ENCODE assay signal across 12 cellular contexts in genomic region chr18:22345733-22346132, GRCh38.
DNase-seq lines count a peak whose midpoint lies in the region; ATAC-seq and TF ChIP-seq lines count a peak whose summit lies in the region.
"Had no signal": no experiment of that assay in that cellular context is flagged by ENCODE, and none has a peak within 500 bp of the region (broad histone marks: within the 10 kb centered on the region; RNA-seq: fewer than 3 reads in every experiment).

No MANE protein-coding gene starts in this region.

- no peaks in the 10 kb centered on the region for H3K27me3 ChIP-seq in left ventricle myocardium inferior (ENCODE audit: low read depth)
- H3K27me3 ChIP-seq in adrenal gland, result no peaks in the 10 kb centered on the region
- peaks cover 23% of the 10 kb centered on the region for H3K27me3 ChIP-seq in transverse colon

- TF ChIP-seq POLR2A in adrenal gland (IDR thresholded peaks at IDR 0.05) (peak in 1 of 2 donors; percentile 40), transverse colon (IDR thresholded peaks at IDR 0.05) (no peak)

- intact Hi-C loops in left ventricle myocardium inferior (cut with micrococcal nuclease), result loop anchor here (10.0 kb wide), 1 partner anchor 161 kb away; no protein-coding TSS in a partner anchor
- intact Hi-C loops in Right ventricle myocardium superior (cut with DNase I), result loop anchor here (2.0 to 5.0 kb wide), 3 partner anchors 78 to 213 kb away; partner anchors contain the start of gene GATA6
- intact Hi-C loops in adrenal gland (cut with DNase I), result loop anchor here (5.0 to 10.0 kb wide), 3 partner anchors 171 to 212 kb away; no protein-coding TSS in a partner anchor
- intact Hi-C loops in transverse colon (cut with DNase I; ENCODE audit: low total_unique reads), result loop anchor here (2.0 kb wide), 1 partner anchor 77 kb away; no protein-coding TSS in a partner anchor

- peaks cover 87% of the 10 kb centered on the region for H3K4me1 Mint-ChIP-seq in mesothelial cell of epicardium
- H3K4me1 Mint-ChIP-seq in endothelial cell (ENCODE audit: unreplicated experiment), result peaks cover 48% of the 10 kb centered on the region
- H3K4me1 Mint-ChIP-seq in stimulated activated naive B cell treated with anti-CD40 and anti-IgM and Interleukin-4, amounts not matched to agents 10 μg/mL and 1 μg/mL and 100 μg/mL, for 72 hours, result peaks cover 0 to 1% of the 10 kb centered on the region in 2 donors

- H3K36me3 Mint-ChIP-seq in mesothelial cell of epicardium, result no peaks in the 10 kb centered on the region
- peaks cover 5% of the 10 kb centered on the region for H3K36me3 Mint-ChIP-seq in endothelial cell (ENCODE audit: low read depth, unreplicated experiment)
- no peaks in the 10 kb centered on the region for H3K36me3 Mint-ChIP-seq in stimulated activated naive B cell treated with anti-CD40 and anti-IgM and Interleukin-4, amounts not matched to agents 10 μg/mL and 1 μg/mL and 100 μg/mL, for 72 hours

- no peak overlapping the region for H3K4me3 Mint-ChIP-seq in mesothelial cell of epicardium
- H3K4me3 Mint-ChIP-seq in endothelial cell (ENCODE audit: unreplicated experiment), result no peak overlapping the region
- H3K4me3 Mint-ChIP-seq in stimulated activated naive B cell treated with anti-CD40 and anti-IgM and Interleukin-4, amounts not matched to agents 10 μg/mL and 1 μg/mL and 100 μg/mL, for 72 hours, result no peak overlapping the region

- no peak for TF ChIP-seq EP300 in transverse colon (IDR thresholded peaks at IDR 0.05; ENCODE audit: low read depth)

- DNase-seq in left ventricle myocardium inferior (no peak), Right ventricle myocardium superior (no peak), adrenal gland (peak; percentile 64 to 92 (median 83)), mesothelial cell of epicardium (ENCODE audit: low spot score in 2 of 2, unreplicated experiment in 2 of 2) (no peak), transverse colon (no peak), NCI-H510A (lab: John Stamatoyannopoulos, UW) (no peak), endothelial cell (ENCODE audit: low spot score) (no peak)
- DNase-seq in stimulated activated naive B cell treated with anti-CD40 and anti-IgM and Interleukin-4, amounts not matched to agents 10 μg/mL and 1 μg/mL and 100 μg/mL, for 72 hours, result no peak
- DNase-seq: DND-41, NCI-H1417 treated with DMSO at 0.1 percent for 48 hours, NCI-H524 treated with DMSO at 0.1 percent for 48 hours had no signal

- H3K9me3 ChIP-seq in left ventricle myocardium inferior (replicated peaks) (no peaks in the 10 kb centered on the region), adrenal gland (replicated peaks in 1 of 3) (no peaks in the 10 kb centered on the region), transverse colon (no peaks in the 10 kb centered on the region)

- H3K9me3 Mint-ChIP-seq in mesothelial cell of epicardium, result no peaks in the 10 kb centered on the region
- no peaks in the 10 kb centered on the region for H3K9me3 Mint-ChIP-seq in endothelial cell (ENCODE audit: unreplicated experiment)
- peaks cover 0 to 4% of the 10 kb centered on the region in 2 donors for H3K9me3 Mint-ChIP-seq in stimulated activated naive B cell treated with anti-CD40 and anti-IgM and Interleukin-4, amounts not matched to agents 10 μg/mL and 1 μg/mL and 100 μg/mL, for 72 hours

- H3K27ac ChIP-seq in left ventricle myocardium inferior (replicated peaks) (peak overlapping the region; percentile 96), adrenal gland (peak overlapping the region; percentile 78 to 96 (median 93)), transverse colon (peak overlapping the region; percentile 81 to 89 (median 86))
- H3K27ac ChIP-seq: epithelial cell of prostate had no signal

- in situ Hi-C loops in transverse colon (cut with MboI; ENCODE audit: low pct_ligation_motif_present in 1 of 4, low pct_unique_long_range_greater_than_20kb in 1 of 4, low sequenced_read_pairs in 3 of 4), result no loop called here

- H3K4me1 ChIP-seq in left ventricle myocardium inferior, result peaks cover 62% of the 10 kb centered on the region
- H3K4me1 ChIP-seq in adrenal gland (replicated peaks in 1 of 2), result peaks cover 31 to 65% of the 10 kb centered on the region in 2 donors
- peaks cover 13 to 54% (median 30%) of the 10 kb centered on the region in 4 donors for H3K4me1 ChIP-seq in transverse colon

- no peaks in the 10 kb centered on the region for H3K27me3 Mint-ChIP-seq in mesothelial cell of epicardium (ENCODE audit: low read depth)
- H3K27me3 Mint-ChIP-seq in endothelial cell (ENCODE audit: unreplicated experiment), result peaks cover 15% of the 10 kb centered on the region
- H3K27me3 Mint-ChIP-seq in stimulated activated naive B cell treated with anti-CD40 and anti-IgM and Interleukin-4, amounts not matched to agents 10 μg/mL and 1 μg/mL and 100 μg/mL, for 72 hours, result peaks cover 45% of the 10 kb centered on the region in 2 donors

- H3K4me3 ChIP-seq in left ventricle myocardium inferior (no peak overlapping the region), adrenal gland (no peak overlapping the region), transverse colon (no peak overlapping the region)

- no peak for TF ChIP-seq CTCF in left ventricle myocardium inferior (IDR thresholded peaks at IDR 0.05; ENCODE audit: borderline replicate concordance)
- TF ChIP-seq CTCF in adrenal gland (IDR thresholded peaks at IDR 0.05), result no peak
- TF ChIP-seq CTCF in mesothelial cell of epicardium (IDR thresholded peaks at IDR 0.05; ENCODE audit: unreplicated experiment), result no peak
- TF ChIP-seq CTCF in transverse colon (IDR thresholded peaks at IDR 0.05), result no peak
- TF ChIP-seq CTCF in endothelial cell (IDR thresholded peaks at IDR 0.05; ENCODE audit: unreplicated experiment), result no peak

- H3K27ac Mint-ChIP-seq in mesothelial cell of epicardium (peak overlapping the region; percentile 98), endothelial cell (ENCODE audit: unreplicated experiment) (no peak overlapping the region)
- no peak overlapping the region for H3K27ac Mint-ChIP-seq in stimulated activated naive B cell treated with anti-CD40 and anti-IgM and Interleukin-4, amounts not matched to agents 10 μg/mL and 1 μg/mL and 100 μg/mL, for 72 hours

- no peak for ATAC-seq in Right ventricle myocardium superior (ENCODE audit: poor library complexity)
- ATAC-seq in stimulated activated naive B cell treated with anti-CD40 and anti-IgM and Interleukin-4, amounts not matched to agents 10 μg/mL and 1 μg/mL and 100 μg/mL, for 72 hours (replicated peaks), result no peak

- WGBS in adrenal gland, 4 donors, result 5 to 23% (median 10%) methylated on average over 2 of the region's 2 CpGs
- WGBS in transverse colon (ENCODE audit: low coverage in 1 of 2), 2 donors, result 58% methylated on average over 2 of the region's 2 CpGs; no CpG with 5 or more reads in 1 of the 2 donors

- H3K36me3 ChIP-seq in left ventricle myocardium inferior (no peaks in the 10 kb centered on the region), adrenal gland (replicated peaks in 1 of 2) (no peaks in the 10 kb centered on the region), transverse colon (no peaks in the 10 kb centered on the region)

Comparison
In these comparisons a context has a peak if more than half of its experiments do, and no peak if none do; other contexts are left out.
1. DNase-seq: peak in adrenal gland (7 of 7); none in left ventricle myocardium inferior (single experiment), Right ventricle myocardium superior (single experiment), mesothelial cell of epicardium (0 of 2), transverse colon (single experiment), NCI-H510A (single experiment), endothelial cell (single experiment) and stimulated activated naive B cell treated with anti-CD40 and anti-IgM and Interleukin-4, amounts not matched to agents 10 μg/mL and 1 μg/mL and 100 μg/mL, for 72 hours (single experiment).
2. Peak in every context shown above with its lines, with median percentiles within 50 percentile points of each other: H3K27ac ChIP-seq.